In the genomic region with DNA sequence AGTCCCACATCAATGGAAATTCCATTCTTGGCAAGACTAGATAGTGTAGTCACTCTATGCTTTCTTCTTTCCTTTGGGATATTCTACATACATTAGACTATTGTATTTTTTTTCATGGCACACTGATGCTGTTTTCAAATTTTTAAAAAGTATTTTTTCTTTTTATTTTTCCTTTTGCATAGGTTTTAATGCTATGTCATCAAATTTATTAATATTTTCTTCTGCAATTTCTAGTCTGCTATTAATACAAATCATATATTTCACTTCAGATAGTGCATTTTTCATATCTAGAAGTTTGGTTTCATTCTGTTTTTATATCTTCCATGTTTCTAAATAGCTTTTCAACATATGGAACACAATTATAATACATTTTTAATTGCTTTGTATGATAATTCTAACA, we compare ENCODE assay signal across 8 cellular contexts.
"Had no signal": no experiment of that assay in that cellular context is flagged by ENCODE, and none has a peak within 500 bp of the region (broad histone marks: within the 10 kb centered on the region; RNA-seq: fewer than 3 reads in every experiment).

No MANE protein-coding gene starts in this region.

- DNase-seq: GM23248, GOT3, H9, HCEC 1CT, KBM-7 had no signal

- FAIRE-seq: H54, HTR-8/SVneo had no signal

- H3K9ac ChIP-seq: GM23248, KMS-11 had no signal

- H2AFZ ChIP-seq: GM23248 had no signal

- H3K27ac ChIP-seq: GM23248, KMS-11 had no signal

- H3K4me3 ChIP-seq: GM23248 had no signal

- H3K4me2 ChIP-seq: KMS-11 had no signal
